Comparison of ENCODE assay signal across 24 cellular contexts in genomic region chr3:188465311-188465710, GRCh38.
A peak's percentile ranks its signal among the peaks of the same experiment; 100 is the strongest.
DNase-seq lines count a peak whose midpoint lies in the region; ATAC-seq and TF ChIP-seq lines count a peak whose summit lies in the region.
"Had no signal": no experiment of that assay in that cellular context is flagged by ENCODE, and none has a peak within 500 bp of the region (broad histone marks: within the 10 kb centered on the region; RNA-seq: fewer than 3 reads in every experiment).

No MANE protein-coding gene starts in this region.

- intact Hi-C loops in A673 (cut with micrococcal nuclease; ENCODE audit: unreplicated experiment), result no loop called here
- intact Hi-C loops in adrenal gland (cut with DNase I), result no loop called here

- no peak for TF ChIP-seq CTCF in A673 (conservative IDR thresholded peaks at IDR 0.05; ENCODE audit: low read depth, low read length)
- TF ChIP-seq CTCF in adrenal gland (IDR thresholded peaks at IDR 0.05), result no peak

- H4K8ac ChIP-seq in neuronal stem cell (ENCODE audit: low read depth, low read length), result no peak overlapping the region

- WGBS in neuronal stem cell (ENCODE audit: extremely low coverage in 2 of 2, insufficient read length in 2 of 2, insufficient replicate concordance in 1 of 2), 2 donors, result no CpG with 5 or more reads among the region's 6 CpGs
- WGBS in adrenal gland, 4 donors, result 93 to 96% (median 94%) methylated on average over 6 of the region's 6 CpGs

- H2BK120ac ChIP-seq in neuronal stem cell (ENCODE audit: low read depth, low read length), result no peak overlapping the region

- H3K9ac ChIP-seq in neuronal stem cell (ENCODE audit: low read depth, low read length, poor library complexity), result no peak overlapping the region
- H3K9ac ChIP-seq: GM23248 had no signal

- TF ChIP-seq POLR2A in adrenal gland (IDR thresholded peaks at IDR 0.05), result no peak

- BruUV-seq in A673 (replicated peaks; lab: Mats Ljungman, UMichigan), result no TSS peak

- H4K91ac ChIP-seq in neuronal stem cell (ENCODE audit: low read depth, low read length, poor library complexity), result no peak overlapping the region

- H3K9me3 ChIP-seq in A673 (ENCODE audit: low read depth, low read length, poor library complexity, severe bottlenecking), result no peaks in the 10 kb centered on the region
- no peaks in the 10 kb centered on the region for H3K9me3 ChIP-seq in SJSA1 (replicated peaks)
- H3K9me3 ChIP-seq in neuronal stem cell (replicated peaks in 1 of 2; ENCODE audit: control insufficient read depth in 2 of 2, insufficient read depth in 1 of 2, low read depth in 1 of 2, low read length in 2 of 2), result peaks cover 0 to 9% of the 10 kb centered on the region in 2 donors
- H3K9me3 ChIP-seq in adrenal gland (replicated peaks in 1 of 3), result no peaks in the 10 kb centered on the region

- no peak overlapping the region for H2BK5ac ChIP-seq in neuronal stem cell (ENCODE audit: low read length)

- H2AK5ac ChIP-seq in neuronal stem cell (ENCODE audit: low read depth, low read length), result no peak overlapping the region

- no peaks in the 10 kb centered on the region for H3K27me3 ChIP-seq in A673 (replicated peaks; ENCODE audit: insufficient read depth, low read depth, low read length, poor library complexity)
- no peaks in the 10 kb centered on the region for H3K27me3 ChIP-seq in SJSA1 (replicated peaks)
- no peaks in the 10 kb centered on the region for H3K27me3 ChIP-seq in neuronal stem cell (ENCODE audit: control insufficient read depth in 3 of 3, insufficient read depth in 3 of 3, low read depth in 1 of 3, low read length in 3 of 3)
- no peaks in the 10 kb centered on the region for H3K27me3 ChIP-seq in adrenal gland

- ATAC-seq in HG03097 (IDR thresholded peaks at IDR 0.05; ENCODE audit: low FRiP score, unreplicated experiment), result no peak
- ATAC-seq: HCT116, HepG2, SK-N-SH treated with all-trans-retinoic acid at 6 μM for 48 hours had no signal

- no peak overlapping the region for H3K4ac ChIP-seq in neuronal stem cell (ENCODE audit: low read length)

- DNase-seq in A673 (ENCODE audit: low spot score) (peak; percentile 58), SJSA1 (ENCODE audit: low read depth in 1 of 2, low spot score in 2 of 2) (peak in 1 of 2 experiments; percentile 63), ecto neural progenitor cell (ENCODE audit: low spot score) (peak; percentile 47), neuronal stem cell (ENCODE audit: low spot score) (peak; percentile 6), CD1c-positive myeloid dendritic cell (ENCODE audit: extremely low spot score) (no peak), adrenal gland (no peak)
- DNase-seq in stimulated activated CD4-positive, alpha-beta T cell treated with anti-CD3 and anti-CD28 coated beads, Interleukin-2, amount 100 ng/mL, for 24 hours, result no peak
- DNase-seq: CD4-positive, CD25-positive, alpha-beta regulatory T cell; COR-L47; GF-D8; GM23248; KBM-7; MV-4-11; NCI-H1694 treated with DMSO at 0.1 percent for 48 hours; NCI-H226; NCI-H524; NCI-H82; RPMI8226; SHP77 treated with DMSO at 0.1 percent for 48 hours had no signal

- H3K36me3 ChIP-seq in A673 (ENCODE audit: insufficient read depth, low read length, poor library complexity, severe bottlenecking) (no peaks in the 10 kb centered on the region), SJSA1 (peaks cover 8% of the 10 kb centered on the region), neuronal stem cell (replicated peaks in 1 of 2; ENCODE audit: control insufficient read depth in 2 of 2, insufficient read depth in 2 of 2, low read length in 2 of 2) (no peaks in the 10 kb centered on the region), adrenal gland (replicated peaks in 1 of 2) (no peaks in the 10 kb centered on the region)

- H3K4me1 ChIP-seq in A673 (ENCODE audit: insufficient read depth, low read length, poor library complexity, severe bottlenecking), result peaks cover 10% of the 10 kb centered on the region
- H3K4me1 ChIP-seq in SJSA1 (replicated peaks), result peaks cover 48% of the 10 kb centered on the region
- H3K4me1 ChIP-seq in neuronal stem cell (ENCODE audit: control insufficient read depth in 2 of 2, insufficient read depth in 1 of 2, low read depth in 1 of 2, low read length in 2 of 2), result peaks cover 0 to 2% of the 10 kb centered on the region in 2 donors
- peaks cover 12 to 24% of the 10 kb centered on the region in 2 donors for H3K4me1 ChIP-seq in adrenal gland (replicated peaks in 1 of 2)

- no peak overlapping the region for H2BK12ac ChIP-seq in neuronal stem cell (ENCODE audit: low read length)

- no peak overlapping the region for H3K4me2 ChIP-seq in neuronal stem cell (ENCODE audit: insufficient read depth, low read length, poor library complexity, severe bottlenecking)

- H3K18ac ChIP-seq in neuronal stem cell (ENCODE audit: low read length), result no peak overlapping the region

- CTCF ChIA-PET in A673 (lab: Charles Lee), result no interaction called here

- POLR2A ChIA-PET in A673 (lab: Charles Lee; ENCODE audit: low non-redundant PET), result no interaction called here

- no peaks in the 10 kb centered on the region for H3K79me1 ChIP-seq in neuronal stem cell (ENCODE audit: low read depth, low read length)

- no peak overlapping the region for H3K14ac ChIP-seq in neuronal stem cell (ENCODE audit: low read length)

- H3K4me3 ChIP-seq in A673 (ENCODE audit: low read depth, low read length, poor library complexity, severe bottlenecking) (no peak overlapping the region), SJSA1 (no peak overlapping the region), neuronal stem cell (ENCODE audit: low read length in 2 of 2) (no peak overlapping the region), adrenal gland (no peak overlapping the region)
- H3K4me3 ChIP-seq: GM23248 had no signal

- no peak overlapping the region for H3K23ac ChIP-seq in neuronal stem cell (ENCODE audit: low read depth, low read length, poor library complexity)

- H3K27ac ChIP-seq in A673 (ENCODE audit: low read depth, low read length, poor library complexity, severe bottlenecking), result no peak overlapping the region
- H3K27ac ChIP-seq in SJSA1, result peak overlapping the region; percentile 22; the same call in 1 of the 2 replicates
- H3K27ac ChIP-seq in neuronal stem cell (replicated peaks; ENCODE audit: low read length), result no peak overlapping the region
- no peak overlapping the region for H3K27ac ChIP-seq in adrenal gland
- H3K27ac ChIP-seq: 22Rv1, GM23248 had no signal

- no peak overlapping the region for H2BK15ac ChIP-seq in neuronal stem cell (ENCODE audit: low read length)

- no peak overlapping the region for H2AFZ ChIP-seq in neuronal stem cell (ENCODE audit: low read length)
- H2AFZ ChIP-seq: GM23248 had no signal

Comparison
In these comparisons a context has a peak if more than half of its experiments do, and no peak if none do; other contexts are left out.
1. DNase-seq: peak in A673 (single experiment), ecto neural progenitor cell (single experiment) and neuronal stem cell (single experiment); none in CD1c-positive myeloid dendritic cell (single experiment), stimulated activated CD4-positive, alpha-beta T cell treated with anti-CD3 and anti-CD28 coated beads, Interleukin-2, amount 100 ng/mL, for 24 hours (0 of 2) and adrenal gland (0 of 7).